Comparison of ENCODE assay signal across 1 cellular context in the genomic region with DNA sequence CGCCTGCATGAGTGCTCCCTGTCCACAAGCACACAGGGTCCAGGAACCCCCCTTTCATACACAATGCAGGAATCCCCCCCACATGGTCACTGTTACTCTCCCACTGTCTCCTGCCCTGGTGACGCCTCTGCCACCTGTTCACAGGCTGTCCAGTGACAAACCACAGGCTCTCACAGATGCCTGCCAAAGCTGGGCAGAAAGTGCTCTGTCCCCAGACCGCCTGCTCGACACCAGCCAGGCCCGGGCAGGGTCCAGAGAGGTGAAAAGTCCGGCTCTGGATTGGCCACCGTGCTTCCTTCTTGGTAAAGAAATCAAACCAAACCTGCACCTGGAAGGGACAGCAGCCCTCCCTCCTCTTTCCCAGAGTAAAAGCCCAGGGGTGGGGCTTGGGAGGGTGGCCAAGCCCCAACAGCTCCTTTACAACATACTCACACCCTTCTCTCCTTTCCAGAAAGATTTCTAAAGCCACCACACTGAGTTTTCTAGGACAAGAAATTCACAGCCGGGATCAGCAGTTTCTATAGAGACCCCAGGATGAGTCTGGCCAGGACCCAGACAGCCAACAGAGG.
TF ChIP-seq lines count a peak whose summit lies in the region.

No MANE protein-coding gene starts in this region.

TF ChIP-seq in H1, 55 proteins besides CTCF, POLR2A, EP300 and RAD21:
- TF ChIP-seq CHD1 (IDR thresholded peaks at IDR 0.05; ENCODE audit: low read depth, low read length) = no peak
- no peak for TF ChIP-seq SIRT6 (IDR thresholded peaks at IDR 0.05; ENCODE audit: low read length)
- no peak for TF ChIP-seq RXRA (IDR thresholded peaks at IDR 0.05; ENCODE audit: insufficient read depth, low read depth, low read length)
- no peak for TF ChIP-seq SIN3A (conservative IDR thresholded peaks at IDR 0.05 in 1 of 2, IDR thresholded peaks at IDR 0.05 in 1 of 2; ENCODE audit: low read depth in 1 of 2, low read length in 2 of 2)
- TF ChIP-seq, protein P1, sequence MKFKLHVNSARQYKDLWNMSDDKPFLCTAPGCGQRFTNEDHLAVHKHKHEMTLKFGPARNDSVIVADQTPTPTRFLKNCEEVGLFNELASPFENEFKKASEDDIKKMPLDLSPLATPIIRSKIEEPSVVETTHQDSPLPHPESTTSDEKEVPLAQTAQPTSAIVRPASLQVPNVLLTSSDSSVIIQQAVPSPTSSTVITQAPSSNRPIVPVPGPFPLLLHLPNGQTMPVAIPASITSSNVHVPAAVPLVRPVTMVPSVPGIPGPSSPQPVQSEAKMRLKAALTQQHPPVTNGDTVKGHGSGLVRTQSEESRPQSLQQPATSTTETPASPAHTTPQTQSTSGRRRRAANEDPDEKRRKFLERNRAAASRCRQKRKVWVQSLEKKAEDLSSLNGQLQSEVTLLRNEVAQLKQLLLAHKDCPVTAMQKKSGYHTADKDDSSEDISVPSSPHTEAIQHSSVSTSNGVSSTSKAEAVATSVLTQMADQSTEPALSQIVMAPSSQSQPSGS (IDR thresholded peaks at IDR 0.05; ENCODE audit: low read length) = no peak
- TF ChIP-seq BACH1 (IDR thresholded peaks at IDR 0.05; ENCODE audit: low read length) = no peak
TF ChIP-seq in H1: peak in this region for 0.
